Comparison of ENCODE assay signal across 1 cellular context in the genomic region with DNA sequence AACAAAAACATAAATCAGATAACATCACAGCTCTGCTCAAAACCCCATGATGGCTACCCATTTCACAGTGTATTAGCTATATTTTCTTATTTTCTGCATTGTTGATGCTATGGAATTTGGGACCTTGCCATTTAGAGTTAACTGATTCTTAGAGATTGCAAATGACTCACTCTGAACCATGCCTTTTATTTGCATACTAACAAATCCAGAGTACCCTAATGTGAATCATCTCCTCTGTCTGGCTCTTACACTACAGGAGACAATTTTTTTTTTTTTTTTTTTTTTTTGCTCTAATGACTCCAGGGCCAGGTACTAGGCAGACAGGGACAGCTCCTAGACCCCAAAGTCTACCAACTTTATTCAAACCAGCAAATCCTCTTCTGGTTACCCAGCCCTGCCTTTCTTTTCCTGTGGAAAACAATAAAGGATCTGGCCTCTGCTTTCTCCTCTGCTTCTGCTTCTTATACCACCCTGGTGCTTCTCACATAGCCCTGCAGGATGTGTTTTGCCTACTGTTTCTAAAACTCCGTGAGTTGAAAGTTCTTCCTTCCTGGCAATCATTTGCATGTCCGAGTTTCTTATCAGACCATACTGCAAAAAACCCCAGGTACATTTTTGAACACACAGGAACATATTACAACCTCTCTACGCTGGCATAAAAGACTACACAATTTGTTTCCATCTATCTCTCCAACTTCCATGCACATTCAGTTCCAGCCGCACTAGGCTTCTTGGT.
A peak's percentile ranks its signal among the peaks of the same experiment; 100 is the strongest.
TF ChIP-seq lines count a peak whose summit lies in the region.

No MANE protein-coding gene starts in this region.

TF ChIP-seq in endothelial cell of umbilical vein, 7 proteins besides CTCF, POLR2A, EP300 and RAD21:
- TF ChIP-seq GATA2 (IDR thresholded peaks at IDR 0.05; ENCODE audit: insufficient read depth, insufficient read length, low read depth, low read length): peak; percentile 54
- TF ChIP-seq FOS (IDR thresholded peaks at IDR 0.05; ENCODE audit: borderline replicate concordance, insufficient read depth, low read length): peak; percentile 87
- no peak for TF ChIP-seq MYC (IDR thresholded peaks at IDR 0.05; ENCODE audit: low read depth, low read length)
- no peak for TF ChIP-seq EZH2 (IDR thresholded peaks at IDR 0.05; ENCODE audit: borderline replicate concordance, low read depth, low read length, severe bottlenecking)
